ENCODE assay signal across 17 cellular contexts in genomic region chr3:63972987-63973386, GRCh38. TPM values are rescaled to one million over a fixed set of nuclear protein-coding genes. Genes with fewer than 3 reads are reported as not detected.
DNase-seq lines count a peak whose midpoint lies in the region; ATAC-seq and TF ChIP-seq lines count a peak whose summit lies in the region.
"Had no signal": no experiment of that assay in that cellular context is flagged by ENCODE, and none has a peak within 500 bp of the region (broad histone marks: within the 10 kb centered on the region; RNA-seq: fewer than 3 reads in every experiment).

No MANE protein-coding gene starts in this region.

- H3K27ac ChIP-seq in hepatocyte, result peak overlapping the region; percentile 38
- no peak overlapping the region for H3K27ac ChIP-seq in smooth muscle cell (ENCODE audit: low read depth)
- H3K27ac ChIP-seq: HL-60, psoas muscle, thoracic aorta had no signal

- H3K27ac Mint-ChIP-seq in T-cell, result peak overlapping the region; percentile 94 to 96

- H3K4me1 ChIP-seq in hepatocyte (ENCODE audit: insufficient read depth) (peaks cover 62% of the 10 kb centered on the region), smooth muscle cell (ENCODE audit: low read depth) (peaks cover 78% of the 10 kb centered on the region)

- WGBS in hepatocyte (ENCODE audit: low lambda C conversion rate, missing lambda C conversion rate), result 66% methylated on average over 4 of the region's 4 CpGs
- WGBS in smooth muscle cell (ENCODE audit: low lambda C conversion rate), result 56% methylated on average over 4 of the region's 4 CpGs

- no peak overlapping the region for H3K9ac ChIP-seq in smooth muscle cell (ENCODE audit: low read depth)

- intact Hi-C loops in Right ventricle myocardium superior (cut with DNase I), result no loop called here

- CTCF ChIA-PET in T-cell (lab: Charles Lee), result interaction anchor here (0.9 to 1.5 kb wide), 3 partner anchors 13 to 22 kb away, joined by 3 to 5 read pairs (median 4); no protein-coding TSS in a partner anchor

- H3K4me2 ChIP-seq in hepatocyte (no peak overlapping the region), smooth muscle cell (peak overlapping the region; percentile 28)

- no peaks in the 10 kb centered on the region for H3K27me3 ChIP-seq in hepatocyte
- no peaks in the 10 kb centered on the region for H3K27me3 ChIP-seq in smooth muscle cell (ENCODE audit: low read depth)

- TF ChIP-seq CTCF in hepatocyte (IDR thresholded peaks at IDR 0.05; ENCODE audit: poor library complexity) (no peak), smooth muscle cell (IDR thresholded peaks at IDR 0.05; ENCODE audit: borderline replicate concordance, insufficient read depth, poor library complexity, severe bottlenecking) (no peak)

- peaks cover 10% of the 10 kb centered on the region for H3K36me3 Mint-ChIP-seq in activated T-cell treated with anti-CD3 and anti-CD28 coated beads, Interleukin-2, amount 50 U/mL, for 4 hours (ENCODE audit: insufficient read depth)
- peaks cover 16% of the 10 kb centered on the region for H3K36me3 Mint-ChIP-seq in T-cell

- no peaks in the 10 kb centered on the region for H3K36me3 ChIP-seq in hepatocyte (replicated peaks; ENCODE audit: insufficient read depth, low read depth)
- no peaks in the 10 kb centered on the region for H3K36me3 ChIP-seq in smooth muscle cell (ENCODE audit: low read depth)
- H3K36me3 ChIP-seq: thoracic aorta had no signal

- H3K9me2 ChIP-seq in hepatocyte (replicated peaks; ENCODE audit: insufficient read depth), result no peaks in the 10 kb centered on the region

- POLR2A ChIA-PET in T-cell (lab: Charles Lee), result interaction anchor here (0.7 to 2.1 kb wide), 5 partner anchors 8 to 19 kb away, joined by 3 to 6 read pairs (median 3); no protein-coding TSS in a partner anchor

- H3K9me3 ChIP-seq in hepatocyte (ENCODE audit: low read depth) (no peaks in the 10 kb centered on the region), smooth muscle cell (replicated peaks; ENCODE audit: low read depth) (no peaks in the 10 kb centered on the region)
- H3K9me3 ChIP-seq: psoas muscle, thoracic aorta had no signal

- DNase-seq in activated T-cell treated with anti-CD3 and anti-CD28 coated beads, Interleukin-2, amount 50 U/mL, for 4 hours, result no peak
- DNase-seq in activated T-cell treated with anti-CD3 and anti-CD28 coated beads, Interleukin-2, amount 50 U/mL, for 1 hour, result no peak
- no peak for DNase-seq in T-cell
- no peak for DNase-seq in hepatocyte (ENCODE audit: low spot score)
- no peak for DNase-seq in smooth muscle cell (lab: John Stamatoyannopoulos, UW; ENCODE audit: unreplicated experiment)
- no peak for DNase-seq in KBM-7
- no peak for DNase-seq in Right ventricle myocardium superior
- DNase-seq: activated CD4-positive, alpha-beta T cell treated with anti-CD3 and anti-CD28 coated beads for 4 hours; activated gamma-delta T cell treated with Interleukin-2 at 50 U/mL for 16 hours; islet precursor cell; NCI-H1417 treated with DMSO at 0.1 percent for 48 hours; NK-92 treated with Interleukin-12 subunit alpha and Interleukin-12 subunit beta, amount 100 ng/mL, for 24 hours; psoas muscle had no signal

- no peaks in the 10 kb centered on the region for H3K27me3 Mint-ChIP-seq in activated T-cell treated with anti-CD3 and anti-CD28 coated beads, Interleukin-2, amount 50 U/mL, for 4 hours (ENCODE audit: low read depth)
- no peaks in the 10 kb centered on the region for H3K27me3 Mint-ChIP-seq in T-cell

- H3K4me3 ChIP-seq in hepatocyte, result no peak overlapping the region
- H3K4me3 ChIP-seq in smooth muscle cell, result no peak overlapping the region
- H3K4me3 ChIP-seq: psoas muscle, thoracic aorta had no signal

- H3K9me3 Mint-ChIP-seq in activated T-cell treated with anti-CD3 and anti-CD28 coated beads, Interleukin-2, amount 50 U/mL, for 4 hours, result no peaks in the 10 kb centered on the region
- no peaks in the 10 kb centered on the region for H3K9me3 Mint-ChIP-seq in T-cell

- H3K79me2 ChIP-seq in hepatocyte (peaks cover 73% of the 10 kb centered on the region), smooth muscle cell (ENCODE audit: low read depth) (peaks cover 7% of the 10 kb centered on the region)

- ATAC-seq in activated T-cell treated with anti-CD3 and anti-CD28 coated beads, Interleukin-2, amount 50 U/mL, for 4 hours, result no peak
- ATAC-seq in T-cell (replicated peaks in 1 of 4) (no peak), HG03432 (IDR thresholded peaks at IDR 0.05; ENCODE audit: unreplicated experiment) (no peak), Right ventricle myocardium superior (ENCODE audit: poor library complexity) (no peak)
- ATAC-seq: psoas muscle, Right ventricle myocardium inferior had no signal

- peak overlapping the region; percentile 4 for H3K4me3 Mint-ChIP-seq in activated T-cell treated with anti-CD3 and anti-CD28 coated beads, Interleukin-2, amount 50 U/mL, for 4 hours
- H3K4me3 Mint-ChIP-seq in T-cell, result peak overlapping the region; percentile 57 to 91 (median 59)

- in situ Hi-C loops in KBM-7 (cut with MboI; ENCODE audit: low pct_unique_long_range_greater_than_20kb, low sequenced_read_pairs), result no loop called here

- H4K20me1 ChIP-seq in hepatocyte (ENCODE audit: insufficient read depth, poor library complexity, severe bottlenecking), result no peaks in the 10 kb centered on the region
- H4K20me1 ChIP-seq in smooth muscle cell (ENCODE audit: low read depth), result peaks cover 93% of the 10 kb centered on the region

- peaks cover 18% of the 10 kb centered on the region for H3F3A ChIP-seq in smooth muscle cell (ENCODE audit: low read depth)

- peaks cover 94% of the 10 kb centered on the region for H3K4me1 Mint-ChIP-seq in activated T-cell treated with anti-CD3 and anti-CD28 coated beads, Interleukin-2, amount 50 U/mL, for 4 hours (ENCODE audit: low read depth)
- H3K4me1 Mint-ChIP-seq in T-cell, result peaks cover 87 to 95% (median 94%) of the 10 kb centered on the region in 3 donors

- no peak overlapping the region for H2AFZ ChIP-seq in hepatocyte
- H2AFZ ChIP-seq in smooth muscle cell (ENCODE audit: low read depth), result no peak overlapping the region

RNA-seq across cellular contexts. Expression of gene PSMD6, which starts 50.3 kb away (rescaled TPM):
- 100 to 1,000 TPM; 198 to 222 (median 214) TPM for total RNA-seq in activated T-cell treated with anti-CD3 and anti-CD28 coated beads, Interleukin-2, amount 50 U/mL, for 4 hours
- 10 to 100 TPM; 60.2 to 95.4 (median 73.2) TPM for total RNA-seq in T-cell
- 99.6 and 101 TPM in 2 replicates for total RNA-seq in hepatocyte
- 104 and 111 TPM in 2 replicates for polyA plus RNA-seq in hepatocyte
- 109 and 113 TPM in 2 replicates for total RNA-seq in smooth muscle cell
- 116 and 119 TPM in 2 replicates for polyA plus RNA-seq in smooth muscle cell
- total RNA-seq in Right ventricle myocardium superior, result 77.8 TPM
